In the genomic region with DNA sequence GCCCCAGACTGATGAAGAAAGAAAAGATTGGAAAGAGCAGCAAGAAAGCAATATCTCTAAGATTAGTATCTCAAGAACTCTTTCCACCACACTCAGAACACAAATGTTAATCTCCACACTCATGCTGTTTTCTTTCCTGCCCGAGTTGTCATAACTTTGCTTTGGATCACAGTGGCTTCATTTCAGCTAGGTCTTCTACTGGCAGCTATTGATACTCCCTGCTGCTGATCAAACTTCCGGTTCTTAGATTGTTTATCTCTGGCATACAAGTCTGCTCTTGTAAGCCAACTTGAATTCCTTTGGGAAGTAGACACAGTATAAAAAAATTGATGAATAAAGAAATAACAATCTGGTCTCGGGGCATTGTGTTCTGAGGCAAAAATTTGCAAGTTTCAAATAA, we compare ENCODE assay signal across 30 cellular contexts.
"Had no signal": no experiment of that assay in that cellular context is flagged by ENCODE, and none has a peak within 500 bp of the region (broad histone marks: within the 10 kb centered on the region; RNA-seq: fewer than 3 reads in every experiment).

No MANE protein-coding gene starts in this region.

- H3K27ac ChIP-seq: left ventricle myocardium inferior, pancreas, prostate gland, skin epidermis, stomach, testis, thyroid gland, transverse colon, upper lobe of left lung, vagina had no signal

- H3K4me1 ChIP-seq: left ventricle myocardium inferior, pancreas, prostate gland, stomach, testis, thyroid gland, transverse colon, vagina had no signal

- H3K36me3 ChIP-seq: left ventricle myocardium inferior, pancreas, prostate gland, stomach, thyroid gland, transverse colon, upper lobe of left lung, vagina had no signal

- DNase-seq: hypothalamus; immature natural killer cell; kidney; left colon; left ventricle myocardium inferior; midbrain; mucosa of descending colon; naive thymus-derived CD4-positive, alpha-beta T cell; pancreas; posterior cingulate gyrus; retina; right cardiac atrium; stimulated activated CD4-positive, alpha-beta T cell treated with anti-CD3 and anti-CD28 coated beads, Interleukin-12 subunit alpha, Interleukin-12 subunit beta, amount 100 ng/mL, for 4 hours; stimulated activated CD4-positive, alpha-beta T cell treated with anti-CD3 and anti-CD28 coated beads, Interleukin-15, amount 100 ng/mL, for 24 hours; stimulated activated CD4-positive, alpha-beta T cell treated with anti-CD3 and anti-CD28 coated beads, Interleukin-2, amount 100 ng/mL, for 24 hours; stimulated activated CD4-positive, alpha-beta T cell treated with anti-CD3 and anti-CD28 coated beads, Interleukin-4, amount 100 ng/mL, for 1 hour; stimulated activated naive B cell treated with anti-CD40 and anti-IgM and Interleukin-4, amounts not matched to agents 10 μg/mL and 1 μg/mL and 100 μg/mL, for 72 hours; stimulated activated naive CD8-positive, alpha-beta T cell treated with anti-CD3 and anti-CD28 coated beads, Interleukin-15, Interleukin-2, amounts not matched to agents 100 U/mL and 50 U/mL, for 24 hours; stomach; testis; thyroid gland; transverse colon; upper lobe of left lung had no signal

- H3K27me3 ChIP-seq: pancreas, stomach, testis, thyroid gland, transverse colon, upper lobe of left lung, vagina had no signal

- H3K4me3 ChIP-seq: left ventricle myocardium inferior, lung, mucosa of descending colon, pancreas, prostate gland, skin epidermis, stomach, testis, thyroid gland, transverse colon, upper lobe of left lung, vagina had no signal

- ATAC-seq: left colon; mucosa of descending colon; naive thymus-derived CD4-positive, alpha-beta T cell; natural killer cell treated with Interleukin-12 subunit alpha and Interleukin-12 subunit beta and Interleukin-15 and Interleukin-18, amount 100 ng/mL, for 72 hours; pancreas; right cardiac atrium; sciatic nerve; stimulated activated naive B cell treated with anti-CD40 and anti-IgM and Interleukin-4, amounts not matched to agents 10 μg/mL and 1 μg/mL and 100 μg/mL, for 72 hours; stimulated activated naive CD8-positive, alpha-beta T cell treated with anti-CD3 and anti-CD28 coated beads, Interleukin-15, Interleukin-2, amounts not matched to agents 100 U/mL and 50 U/mL, for 24 hours had no signal

- FAIRE-seq: islet of Langerhans, kidney, pancreas had no signal
